ENCODE assay signal across 13 cellular contexts in the genomic region with DNA sequence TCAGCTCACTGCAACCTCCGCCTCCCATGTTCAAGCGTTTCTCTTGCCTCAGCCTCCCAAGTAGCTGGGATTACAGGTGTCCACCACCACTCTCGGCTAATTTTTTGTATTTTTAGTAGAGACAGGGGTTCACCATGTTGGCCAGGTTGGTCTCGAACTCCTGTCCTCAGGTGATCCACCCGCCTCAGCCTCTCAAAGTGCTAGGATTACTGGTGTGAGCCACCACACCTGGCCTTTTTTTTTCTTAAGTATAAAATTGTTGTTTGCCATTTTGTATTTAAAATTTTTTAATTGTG. TPM values are rescaled to one million over a fixed set of nuclear protein-coding genes. Genes with fewer than 3 reads are reported as not detected.
"Had no signal": no experiment of that assay in that cellular context is flagged by ENCODE, and none has a peak within 500 bp of the region (broad histone marks: within the 10 kb centered on the region; RNA-seq: fewer than 3 reads in every experiment).

No MANE protein-coding gene starts in this region.

RNA-seq across cellular contexts. Expression of gene TAT, which starts 5.6 kb away (rescaled TPM):
- total RNA-seq: activated B cell treated with CpG ODN at 0.5 μM for 24 hours; activated CD4-positive, alpha-beta memory T cell treated with anti-CD3 and anti-CD28 coated beads for 36 hours; activated CD4-positive, alpha-beta memory T cell treated with anti-CD3 and anti-CD28 coated beads, Interleukin-2, amount 10 ng/mL, durations not matched to agents 7 days and 5 days; activated CD4-positive, alpha-beta T cell treated with anti-CD3 and anti-CD28 coated beads for 36 hours; activated CD4-positive, alpha-beta T cell treated with anti-CD3 and anti-CD28 coated beads, Interleukin-2, amount 10 ng/mL, durations not matched to agents 24 days and 14 days; activated CD4-positive, alpha-beta T cell treated with anti-CD3 and anti-CD28 coated beads, Interleukin-2, amount 10 ng/mL, durations not matched to agents 7 days and 5 days; activated CD8-positive, alpha-beta memory T cell treated with anti-CD3 and anti-CD28 coated beads for 36 hours; activated CD8-positive, alpha-beta memory T cell treated with anti-CD3 and anti-CD28 coated beads, Interleukin-2, amount 10 ng/mL, durations not matched to agents 7 days and 5 days; activated CD8-positive, alpha-beta T cell treated with anti-CD3 and anti-CD28 coated beads for 36 hours; activated CD8-positive, alpha-beta T cell treated with anti-CD3 and anti-CD28 coated beads, Interleukin-2, amount 10 ng/mL, durations not matched to agents 7 days and 5 days; T-helper 1 cell treated with Interleukin-12 subunit alpha and Interleukin-12 subunit beta and Interleukin-4 antibody, amounts not matched to agents 30 ng/mL and 1 ng/mL, for 36 hours; T-helper 17 cell; T-helper 2 cell treated with Interferon-gamma antibody and Interleukin-4, amounts not matched to agents 100 ng/mL and 5 ng/mL, for 36 hours had no signal

RNA-seq across cellular contexts. Expression of gene MARVELD3, which starts 43.5 kb away (rescaled TPM):
- total RNA-seq: activated B cell treated with CpG ODN at 0.5 μM for 24 hours; activated CD4-positive, alpha-beta memory T cell treated with anti-CD3 and anti-CD28 coated beads for 36 hours; activated CD4-positive, alpha-beta T cell treated with anti-CD3 and anti-CD28 coated beads for 36 hours; activated CD4-positive, alpha-beta T cell treated with anti-CD3 and anti-CD28 coated beads, Interleukin-2, amount 10 ng/mL, durations not matched to agents 24 days and 14 days; activated CD4-positive, alpha-beta T cell treated with anti-CD3 and anti-CD28 coated beads, Interleukin-2, amount 10 ng/mL, durations not matched to agents 7 days and 5 days; activated CD8-positive, alpha-beta memory T cell treated with anti-CD3 and anti-CD28 coated beads for 36 hours; activated CD8-positive, alpha-beta memory T cell treated with anti-CD3 and anti-CD28 coated beads, Interleukin-2, amount 10 ng/mL, durations not matched to agents 7 days and 5 days; activated CD8-positive, alpha-beta T cell treated with anti-CD3 and anti-CD28 coated beads for 36 hours; activated CD8-positive, alpha-beta T cell treated with anti-CD3 and anti-CD28 coated beads, Interleukin-2, amount 10 ng/mL, durations not matched to agents 7 days and 5 days; T-helper 1 cell treated with Interleukin-12 subunit alpha and Interleukin-12 subunit beta and Interleukin-4 antibody, amounts not matched to agents 30 ng/mL and 1 ng/mL, for 36 hours; T-helper 17 cell; T-helper 2 cell treated with Interferon-gamma antibody and Interleukin-4, amounts not matched to agents 100 ng/mL and 5 ng/mL, for 36 hours had no signal

RNA-seq across cellular contexts. Expression of gene CHST4, which starts 56.3 kb away (rescaled TPM):
- total RNA-seq: activated B cell treated with CpG ODN at 0.5 μM for 24 hours; activated CD4-positive, alpha-beta memory T cell treated with anti-CD3 and anti-CD28 coated beads for 36 hours; activated CD4-positive, alpha-beta memory T cell treated with anti-CD3 and anti-CD28 coated beads, Interleukin-2, amount 10 ng/mL, durations not matched to agents 7 days and 5 days; activated CD4-positive, alpha-beta T cell treated with anti-CD3 and anti-CD28 coated beads for 36 hours; activated CD4-positive, alpha-beta T cell treated with anti-CD3 and anti-CD28 coated beads, Interleukin-2, amount 10 ng/mL, durations not matched to agents 24 days and 14 days; activated CD4-positive, alpha-beta T cell treated with anti-CD3 and anti-CD28 coated beads, Interleukin-2, amount 10 ng/mL, durations not matched to agents 7 days and 5 days; activated CD8-positive, alpha-beta memory T cell treated with anti-CD3 and anti-CD28 coated beads for 36 hours; activated CD8-positive, alpha-beta memory T cell treated with anti-CD3 and anti-CD28 coated beads, Interleukin-2, amount 10 ng/mL, durations not matched to agents 7 days and 5 days; activated CD8-positive, alpha-beta T cell treated with anti-CD3 and anti-CD28 coated beads, Interleukin-2, amount 10 ng/mL, durations not matched to agents 7 days and 5 days; T-helper 1 cell treated with Interleukin-12 subunit alpha and Interleukin-12 subunit beta and Interleukin-4 antibody, amounts not matched to agents 30 ng/mL and 1 ng/mL, for 36 hours; T-helper 17 cell; T-helper 2 cell treated with Interferon-gamma antibody and Interleukin-4, amounts not matched to agents 100 ng/mL and 5 ng/mL, for 36 hours had no signal
